Comparison of ENCODE assay signal across 33 cellular contexts in the genomic region with DNA sequence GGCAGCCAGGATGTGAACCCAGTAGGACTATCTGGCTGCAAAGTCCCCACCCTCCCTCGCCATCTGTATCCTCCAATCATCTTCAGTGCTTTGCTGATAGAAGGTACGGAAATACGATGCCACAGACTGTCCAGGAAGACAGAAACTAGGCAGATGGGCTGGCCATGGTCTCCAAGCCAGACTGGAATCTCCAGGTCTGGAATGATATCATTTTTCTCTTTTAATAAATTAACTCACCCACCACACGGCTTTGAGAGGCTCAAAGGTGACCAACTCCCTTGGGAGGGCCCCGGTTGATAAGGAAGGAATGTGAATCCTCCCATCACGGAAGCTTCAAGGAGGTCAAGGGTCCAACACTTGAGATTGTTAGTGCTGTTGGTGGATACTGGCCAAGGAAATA. TPM values are rescaled to one million over a fixed set of nuclear protein-coding genes. Genes with fewer than 3 reads are reported as not detected.
DNase-seq lines count a peak whose midpoint lies in the region; ATAC-seq and TF ChIP-seq lines count a peak whose summit lies in the region.
"Had no signal": no experiment of that assay in that cellular context is flagged by ENCODE, and none has a peak within 500 bp of the region (broad histone marks: within the 10 kb centered on the region; RNA-seq: fewer than 3 reads in every experiment).

No MANE protein-coding gene starts in this region.

- intact Hi-C loops in left cardiac atrium (cut with DNase I) (no loop called here), left ventricle myocardium inferior (cut with micrococcal nuclease) (no loop called here)

- H3K36me3 ChIP-seq in left ventricle myocardium inferior (no peaks in the 10 kb centered on the region), duodenal mucosa (ENCODE audit: control insufficient read depth in 1 of 2, insufficient read depth in 2 of 2, low read length in 2 of 2) (peaks cover 0 to 8% of the 10 kb centered on the region in 2 donors)
- H3K36me3 ChIP-seq: brain microvascular endothelial cell, heart right ventricle had no signal

- ATAC-seq in left cardiac atrium: peak; percentile 30 to 86
- ATAC-seq: activated CD4-positive, alpha-beta T cell treated with anti-CD3 and anti-CD28 coated beads for 36 hours; activated CD8-positive, alpha-beta T cell treated with anti-CD3 and anti-CD28 coated beads, Interleukin-2, amount 10 ng/mL, durations not matched to agents 7 days and 5 days; foreskin keratinocyte; heart right ventricle had no signal

- H3K4me3 ChIP-seq in left ventricle myocardium inferior (no peak overlapping the region), duodenal mucosa (ENCODE audit: low read depth in 1 of 2, low read length in 2 of 2) (peak overlapping the region; percentile 17 to 26)
- H3K4me3 ChIP-seq: A549, esophagus squamous epithelium, heart right ventricle, sigmoid colon had no signal

- H3K4me1 ChIP-seq in left ventricle myocardium inferior: no peaks in the 10 kb centered on the region
- peaks cover 31 to 32% of the 10 kb centered on the region in 2 donors for H3K4me1 ChIP-seq in duodenal mucosa (ENCODE audit: control insufficient read depth in 1 of 2, insufficient read depth in 2 of 2, low read length in 2 of 2)
- H3K4me1 ChIP-seq: esophagus squamous epithelium, foreskin keratinocyte, heart right ventricle had no signal

- DNase-seq in left cardiac atrium (no peak), left ventricle myocardium inferior (no peak), mucosa of gallbladder (ENCODE audit: low spot score) (peak; percentile 77), NCI-H345 (lab: John Stamatoyannopoulos, UW) (no peak), GM03348 (ENCODE audit: low spot score) (no peak), NCI-H187 (lab: John Stamatoyannopoulos, UW) (no peak), G401 (ENCODE audit: low spot score) (no peak)
- DNase-seq: activated CD4-positive, alpha-beta T cell treated with anti-CD3 and anti-CD28 coated beads for 36 hours; activated CD8-positive, alpha-beta T cell treated with anti-CD3 and anti-CD28 coated beads, Interleukin-2, amount 10 ng/mL, durations not matched to agents 7 days and 5 days; activated naive CD4-positive, alpha-beta T cell treated with anti-CD3 and anti-CD28 coated beads, Interleukin-2, amount 50 U/mL, for 16 hours; amniotic stem cell; brain microvascular endothelial cell; CD4-positive, alpha-beta memory T cell; cerebellar nuclear complex; EL; esophagus squamous epithelium; foreskin keratinocyte; H9; heart right ventricle; mesenchymal stem cell; naive B cell; NCI-H2029; NCI-H69; nucleus accumbens; sigmoid colon; stimulated activated CD4-positive, alpha-beta T cell treated with anti-CD3 and anti-CD28 coated beads, Interleukin-4, amount 100 ng/mL, for 24 hours; trophoblast cell had no signal

- in situ Hi-C loops in G401 (cut with HindIII; ENCODE audit: low sequenced_read_pairs): no loop called here

- peak overlapping the region; percentile 13 to 33 for H3K9ac ChIP-seq in duodenal mucosa (ENCODE audit: low read depth in 1 of 2, low read length in 2 of 2)
- H3K9ac ChIP-seq: KMS-11 had no signal

- H3K9me3 ChIP-seq in left ventricle myocardium inferior (replicated peaks): no peaks in the 10 kb centered on the region
- H3K9me3 ChIP-seq in duodenal mucosa (ENCODE audit: control insufficient read depth in 1 of 2, low read length in 2 of 2): no peaks in the 10 kb centered on the region
- H3K9me3 ChIP-seq: A549, esophagus squamous epithelium, heart right ventricle, sigmoid colon had no signal

- H3K27ac ChIP-seq in left ventricle myocardium inferior (replicated peaks) (no peak overlapping the region), duodenal mucosa (ENCODE audit: low read depth, low read length) (peak overlapping the region; percentile 74)
- H3K27ac ChIP-seq: brain microvascular endothelial cell, esophagus squamous epithelium, foreskin keratinocyte, heart right ventricle, KMS-11, sigmoid colon had no signal

- peaks cover 48% of the 10 kb centered on the region for H3K27me3 ChIP-seq in left ventricle myocardium inferior (ENCODE audit: low read depth)
- H3K27me3 ChIP-seq in duodenal mucosa (ENCODE audit: control insufficient read depth in 1 of 2, insufficient read depth in 2 of 2, low read length in 2 of 2): no peaks in the 10 kb centered on the region
- H3K27me3 ChIP-seq: brain microvascular endothelial cell, esophagus squamous epithelium, foreskin keratinocyte, sigmoid colon had no signal

- no peak for TF ChIP-seq CTCF in left ventricle myocardium inferior (IDR thresholded peaks at IDR 0.05; ENCODE audit: borderline replicate concordance)

RNA-seq across cellular contexts. Expression of a gene that starts 16.3 kb away (rescaled TPM):
- total RNA-seq in left cardiac atrium: 1 to 10 TPM in 1 of 2 donors, under 1 TPM in 1; 0.21 to 1.0 TPM
- total RNA-seq in left ventricle myocardium inferior: not detected
- total RNA-seq in mucosa of gallbladder: 4.1 TPM
- total RNA-seq in G401 (2014; rRNA removed; shearing (Covaris generic)): not detected in 2 replicates
- total RNA-seq: activated CD4-positive, alpha-beta T cell treated with anti-CD3 and anti-CD28 coated beads for 36 hours; activated CD8-positive, alpha-beta T cell treated with anti-CD3 and anti-CD28 coated beads, Interleukin-2, amount 10 ng/mL, durations not matched to agents 7 days and 5 days; B cell; CD4-positive, alpha-beta memory T cell; dermis microvascular lymphatic vessel endothelial cell; H9; pulmonary artery endothelial cell had no signal

RNA-seq across cellular contexts. Expression of a gene that starts 35.1 kb away (rescaled TPM):
- 1 to 10 TPM; 2.0 to 5.4 TPM for total RNA-seq in left cardiac atrium
- 0.49 TPM for total RNA-seq in left ventricle myocardium inferior
- total RNA-seq in mucosa of gallbladder: 14.5 TPM
- not detected in 2 replicates for total RNA-seq in G401 (2014; rRNA removed; shearing (Covaris generic))
- total RNA-seq: activated CD4-positive, alpha-beta T cell treated with anti-CD3 and anti-CD28 coated beads for 36 hours; activated CD8-positive, alpha-beta T cell treated with anti-CD3 and anti-CD28 coated beads, Interleukin-2, amount 10 ng/mL, durations not matched to agents 7 days and 5 days; B cell; CD4-positive, alpha-beta memory T cell; pulmonary artery endothelial cell had no signal
